Comparison of ENCODE assay signal across 8 cellular contexts in the genomic region with DNA sequence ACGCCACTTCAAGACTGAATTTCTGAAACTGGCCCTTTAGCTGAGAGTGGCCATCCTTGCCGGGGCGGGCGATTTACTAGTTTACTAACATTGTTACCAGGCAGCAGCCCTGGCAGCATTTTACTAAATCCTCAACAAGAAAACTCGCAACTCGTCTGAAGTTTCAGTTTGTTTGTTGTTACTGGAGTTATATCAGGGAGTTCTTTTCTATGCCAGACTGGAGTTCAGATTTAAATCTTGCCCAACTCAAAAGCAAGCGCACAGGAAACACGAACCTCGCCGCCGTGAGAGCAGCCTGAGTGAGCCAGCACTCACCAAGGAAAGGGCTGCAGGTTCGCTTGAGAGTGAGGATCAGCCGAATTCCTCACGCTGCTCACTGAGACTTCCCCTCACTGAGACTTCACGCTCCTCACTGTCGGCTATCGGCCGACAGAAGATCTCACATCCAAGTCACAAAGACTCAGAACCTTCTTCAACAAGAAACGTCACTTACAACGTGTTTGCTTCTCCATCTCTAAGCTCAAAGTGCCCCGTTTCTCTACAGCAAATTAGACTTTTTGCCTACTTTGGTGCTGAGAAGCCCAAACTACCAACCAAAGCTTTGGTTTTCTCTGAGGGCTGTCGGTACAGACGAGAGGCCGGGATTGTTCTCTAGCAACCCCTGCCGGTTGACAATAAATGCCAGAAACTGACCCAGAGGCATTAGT.
DNase-seq lines count a peak whose midpoint lies in the region; ATAC-seq and TF ChIP-seq lines count a peak whose summit lies in the region.

No MANE protein-coding gene starts in this region.

- peak overlapping the region; percentile 94 for H3K4me2 ChIP-seq in IMR-90 (ENCODE audit: low read depth, low read length)

- no peak overlapping the region for H3K23ac ChIP-seq in IMR-90 (ENCODE audit: low read depth, low read length)

- H3K14ac ChIP-seq in IMR-90 (replicated peaks; ENCODE audit: low read depth, low read length) = no peak overlapping the region

- no peaks in the 10 kb centered on the region for H3K4me1 ChIP-seq in IMR-90 (ENCODE audit: control insufficient read depth, insufficient read depth, low read length)

- no peak overlapping the region for H2BK15ac ChIP-seq in IMR-90 (ENCODE audit: low read depth, low read length)

- POLR2A ChIA-PET in IMR-90 (lab: Charles Lee; ENCODE audit: unreplicated experiment) = no interaction called here
- POLR2A ChIA-PET in activated CD4-positive, alpha-beta T cell treated with anti-CD3 and anti-CD28 coated beads for 36 hours (lab: Charles Lee) = interaction anchor here (0.6 kb wide), 1 partner anchor 43 kb away, joined by 5 read pairs; no protein-coding TSS in a partner anchor

- H3K18ac ChIP-seq in IMR-90 (ENCODE audit: low read depth, low read length) = no peak overlapping the region

- H2BK20ac ChIP-seq in IMR-90 (ENCODE audit: low read depth, low read length) = no peak overlapping the region

- H2AK9ac ChIP-seq in IMR-90 (replicated peaks; ENCODE audit: low read depth, low read length, poor library complexity) = no peak overlapping the region

- no peaks in the 10 kb centered on the region for H3K9me3 ChIP-seq in IMR-90 (ENCODE audit: control insufficient read depth, insufficient read depth, low read length)

- no peak overlapping the region for H3K56ac ChIP-seq in IMR-90 (ENCODE audit: extremely low read depth, insufficient read depth, low read length)

- H4K5ac ChIP-seq in IMR-90 (ENCODE audit: low read depth, low read length) = no peak overlapping the region

- H3K36me3 ChIP-seq in IMR-90 (ENCODE audit: control insufficient read depth, insufficient read depth, low read length) = no peaks in the 10 kb centered on the region

- ATAC-seq in IMR-90 (ENCODE audit: low read depth) = peak; percentile 95
- ATAC-seq in activated CD4-positive, alpha-beta T cell treated with anti-CD3 and anti-CD28 coated beads for 36 hours = peak; percentile 95

- no peak overlapping the region for H2BK5ac ChIP-seq in IMR-90 (ENCODE audit: low read depth, low read length, poor library complexity, severe bottlenecking)

- DNase-seq in CD1c-positive myeloid dendritic cell (ENCODE audit: extremely low spot score) (peak; percentile 81), GM20000 (ENCODE audit: low spot score) (peak; percentile 58), IMR-90 (peak; percentile 53), left kidney (ENCODE audit: low read depth, low spot score) (peak; percentile 87), NCI-H748 (lab: John Stamatoyannopoulos, UW; ENCODE audit: unreplicated experiment) (no peak)
- peak; percentile 77 for DNase-seq in activated CD4-positive, alpha-beta T cell treated with anti-CD3 and anti-CD28 coated beads for 36 hours
- peak; percentile 55 to 56 for DNase-seq in stimulated activated CD4-positive, alpha-beta T cell treated with anti-CD3 and anti-CD28 coated beads, Interleukin-2, amount 100 ng/mL, for 48 hours

- dilution Hi-C loops in IMR-90 (cut with HindIII; ENCODE audit: low sequenced_read_pairs, unreplicated experiment) = no loop called here

- H3K27ac Mint-ChIP-seq in activated CD4-positive, alpha-beta T cell treated with anti-CD3 and anti-CD28 coated beads for 36 hours = peak overlapping the region; percentile 58

- H3K27me3 Mint-ChIP-seq in activated CD4-positive, alpha-beta T cell treated with anti-CD3 and anti-CD28 coated beads for 36 hours = peaks cover 2% of the 10 kb centered on the region

- in situ Hi-C loops in IMR-90 (cut with MboI; ENCODE audit: low sequenced_read_pairs) = no loop called here

- H3K36me3 Mint-ChIP-seq in activated CD4-positive, alpha-beta T cell treated with anti-CD3 and anti-CD28 coated beads for 36 hours (ENCODE audit: low read depth) = no peaks in the 10 kb centered on the region

- H3K27ac ChIP-seq in IMR-90 (ENCODE audit: insufficient read depth, low read length) (no peak overlapping the region), cingulate gyrus (ENCODE audit: low read depth, low read length) (peak overlapping the region; percentile 85)

- H3K4me3 ChIP-seq in IMR-90 (ENCODE audit: insufficient read depth, low read depth, low read length) = peak overlapping the region; percentile 49

- CTCF ChIA-PET in IMR-90 (lab: Yijun Ruan, JAX) = interaction anchor here (0.6 to 1.2 kb wide), 6 partner anchors 10 to 355 kb away, joined by 3 to 5 read pairs (median 4); no protein-coding TSS in a partner anchor
- CTCF ChIA-PET in activated CD4-positive, alpha-beta T cell treated with anti-CD3 and anti-CD28 coated beads for 36 hours (lab: Charles Lee) = interaction anchor here (0.7 to 3.5 kb wide), 20 partner anchors 8 to 321 kb away, joined by 3 to 15 read pairs (median 3); a partner anchor contains a TSS

- H4K20me1 ChIP-seq in IMR-90 (ENCODE audit: insufficient read depth, low read length) = no peaks in the 10 kb centered on the region

- WGBS in IMR-90 (ENCODE audit: extremely low coverage in 2 of 2, insufficient read length in 1 of 2), 2 experiments = 0% methylated on average over 6 of the region's 25 CpGs; no CpG with 5 or more reads in 1 of the 2 experiments

- no peak overlapping the region for H3K4ac ChIP-seq in IMR-90 (ENCODE audit: low read depth, low read length)

- no peaks in the 10 kb centered on the region for H3K79me1 ChIP-seq in IMR-90 (ENCODE audit: low read depth in 1 of 2, low read length in 2 of 2)

- BruUV-seq in IMR-90 (replicated peaks; lab: Mats Ljungman, UMichigan) = no TSS peak

- no peaks in the 10 kb centered on the region for H3K9me3 Mint-ChIP-seq in activated CD4-positive, alpha-beta T cell treated with anti-CD3 and anti-CD28 coated beads for 36 hours (ENCODE audit: low read depth)

- peak overlapping the region; percentile 16 for H2AFZ ChIP-seq in IMR-90 (replicated peaks; ENCODE audit: low read length, poor library complexity)

- H4K91ac ChIP-seq in IMR-90 (ENCODE audit: insufficient read depth, low read depth, low read length) = no peak overlapping the region

- no peak for TF ChIP-seq POLR2A in IMR-90 (IDR thresholded peaks at IDR 0.05; ENCODE audit: low read depth, low read length)

- TF ChIP-seq CTCF in GM20000 (IDR thresholded peaks at IDR 0.05; ENCODE audit: extremely low read depth, missing control alignments) = peak; percentile 69
- peak; percentile 60 for TF ChIP-seq CTCF in IMR-90 (conservative IDR thresholded peaks at IDR 0.05; ENCODE audit: low read depth, low read length)

- no peaks in the 10 kb centered on the region for H3K9me1 ChIP-seq in IMR-90 (ENCODE audit: insufficient read depth, low read length)

- peaks cover 17% of the 10 kb centered on the region for H3K27me3 ChIP-seq in IMR-90 (ENCODE audit: control insufficient read depth, insufficient read depth, low read length)

- H2AK5ac ChIP-seq in IMR-90 (ENCODE audit: low read depth, low read length) = no peak overlapping the region

- peak overlapping the region; percentile 65 for H3K4me3 Mint-ChIP-seq in activated CD4-positive, alpha-beta T cell treated with anti-CD3 and anti-CD28 coated beads for 36 hours

- H3K4me1 Mint-ChIP-seq in activated CD4-positive, alpha-beta T cell treated with anti-CD3 and anti-CD28 coated beads for 36 hours = peaks cover 12% of the 10 kb centered on the region

- intact Hi-C loops in IMR-90 (cut with micrococcal nuclease) = loop anchor here (1.0 to 10.0 kb wide), 3 partner anchors 144 to 321 kb away; no protein-coding TSS in a partner anchor
- intact Hi-C loops in activated CD4-positive, alpha-beta T cell treated with anti-CD3 and anti-CD28 coated beads for 36 hours (cut with DNase I, micrococcal nuclease) = loop anchor here (1.0 to 10.0 kb wide), 6 partner anchors 73 to 338 kb away; no protein-coding TSS in a partner anchor

- H4K8ac ChIP-seq in IMR-90 (ENCODE audit: low read depth in 2 of 2, low read length in 2 of 2) = no peak overlapping the region

- H2BK120ac ChIP-seq in IMR-90 (ENCODE audit: low read depth, low read length) = no peak overlapping the region

- peak overlapping the region; percentile 0; the same call in 1 of the 2 replicates for H3K9ac ChIP-seq in IMR-90 (ENCODE audit: low read depth, low read length)

- TF ChIP-seq RAD21 in IMR-90 (IDR thresholded peaks at IDR 0.05; ENCODE audit: low read length) = peak; percentile 45

TF ChIP-seq in IMR-90, 13 proteins besides CTCF, POLR2A, EP300 and RAD21:
- TF ChIP-seq NFE2L2 (IDR thresholded peaks at IDR 0.05; ENCODE audit: low read depth, low read length) (no peak), SMC3 (IDR thresholded peaks at IDR 0.05; ENCODE audit: low read depth, low read length) (peak; percentile 18; the same call in 1 of the 2 replicates)
TF ChIP-seq in IMR-90: peak in this region for 1.
